ENCODE assay signal across 8 cellular contexts in genomic region chr9:25964239-25964638, GRCh38.
DNase-seq lines count a peak whose midpoint lies in the region; ATAC-seq, FAIRE-seq and TF ChIP-seq lines count a peak whose summit lies in the region.

No MANE protein-coding gene starts in this region.

- no peak overlapping the region for H3K9ac ChIP-seq in kidney (ENCODE audit: low read length in 2 of 2)

- TF ChIP-seq CTCF in kidney (IDR thresholded peaks at IDR 0.05; ENCODE audit: borderline replicate concordance, extremely low read depth, insufficient read depth) = peak; percentile 10

- no peak for ATAC-seq in activated CD8-positive, alpha-beta T cell treated with anti-CD3 and anti-CD28 coated beads, Interleukin-2, amount 10 ng/mL, durations not matched to agents 7 days and 5 days
- ATAC-seq in GM21619 (IDR thresholded peaks at IDR 0.05; ENCODE audit: unreplicated experiment) (no peak), HG03139 (IDR thresholded peaks at IDR 0.05; ENCODE audit: unreplicated experiment) (no peak)

- no peaks in the 10 kb centered on the region for H3K36me3 ChIP-seq in kidney (ENCODE audit: control insufficient read depth in 1 of 2, insufficient read depth in 2 of 2, low read length in 2 of 2)

- DNase-seq in DMS153 treated with DMSO at 0.1 percent for 48 hours (lab: John Stamatoyannopoulos, UW; ENCODE audit: unreplicated experiment) (peak; percentile 49), H4 (ENCODE audit: low spot score) (peak; percentile 64), NCI-H1694 (lab: John Stamatoyannopoulos, UW) (peak; percentile 67), kidney (no peak), mesenteric fat pad (ENCODE audit: low spot score) (no peak)
- DNase-seq in activated CD8-positive, alpha-beta T cell treated with anti-CD3 and anti-CD28 coated beads, Interleukin-2, amount 10 ng/mL, durations not matched to agents 7 days and 5 days = peak; percentile 21

- CTCF ChIA-PET in activated CD8-positive, alpha-beta T cell treated with anti-CD3 and anti-CD28 coated beads, Interleukin-2, amount 10 ng/mL, durations not matched to agents 7 days and 5 days (lab: Charles Lee) = no interaction called here

- H3K27ac Mint-ChIP-seq in activated CD8-positive, alpha-beta T cell treated with anti-CD3 and anti-CD28 coated beads, Interleukin-2, amount 10 ng/mL, durations not matched to agents 7 days and 5 days = no peak overlapping the region

- POLR2A ChIA-PET in activated CD8-positive, alpha-beta T cell treated with anti-CD3 and anti-CD28 coated beads, Interleukin-2, amount 10 ng/mL, durations not matched to agents 7 days and 5 days (lab: Charles Lee) = no interaction called here

- intact Hi-C loops in kidney (cut with DNase I) = no loop called here

- H3K4me3 ChIP-seq in kidney (ENCODE audit: low read length in 2 of 2) = no peak overlapping the region

- no peaks in the 10 kb centered on the region for H3K36me3 Mint-ChIP-seq in activated CD8-positive, alpha-beta T cell treated with anti-CD3 and anti-CD28 coated beads, Interleukin-2, amount 10 ng/mL, durations not matched to agents 7 days and 5 days (ENCODE audit: low read depth)

- H3K9me3 ChIP-seq in kidney (ENCODE audit: control insufficient read depth in 1 of 2, low read length in 2 of 2) = peaks cover 0 to 6% of the 10 kb centered on the region in 2 donors

- no peaks in the 10 kb centered on the region for H3K9me3 Mint-ChIP-seq in activated CD8-positive, alpha-beta T cell treated with anti-CD3 and anti-CD28 coated beads, Interleukin-2, amount 10 ng/mL, durations not matched to agents 7 days and 5 days (ENCODE audit: insufficient read depth)

- H3K4me1 Mint-ChIP-seq in activated CD8-positive, alpha-beta T cell treated with anti-CD3 and anti-CD28 coated beads, Interleukin-2, amount 10 ng/mL, durations not matched to agents 7 days and 5 days (ENCODE audit: low read depth) = no peaks in the 10 kb centered on the region

- FAIRE-seq in kidney (lab: Jason Lieb, UNC) = no peak

- H3K27ac ChIP-seq in kidney (ENCODE audit: low read depth in 2 of 2, low read length in 2 of 2) = no peak overlapping the region

- no peaks in the 10 kb centered on the region for H3K27me3 Mint-ChIP-seq in activated CD8-positive, alpha-beta T cell treated with anti-CD3 and anti-CD28 coated beads, Interleukin-2, amount 10 ng/mL, durations not matched to agents 7 days and 5 days (ENCODE audit: low read depth)

- no peaks in the 10 kb centered on the region for H3K4me1 ChIP-seq in kidney (ENCODE audit: control insufficient read depth in 1 of 2, insufficient read depth in 1 of 2, low read depth in 1 of 2, low read length in 2 of 2)

- H3K4me3 Mint-ChIP-seq in activated CD8-positive, alpha-beta T cell treated with anti-CD3 and anti-CD28 coated beads, Interleukin-2, amount 10 ng/mL, durations not matched to agents 7 days and 5 days = no peak overlapping the region

Comparison
In these comparisons a context has a peak if more than half of its experiments do, and no peak if none do; other contexts are left out.
1. DNase-seq: peak in DMS153 treated with DMSO at 0.1 percent for 48 hours (single experiment), H4 (single experiment), NCI-H1694 (single experiment) and activated CD8-positive, alpha-beta T cell treated with anti-CD3 and anti-CD28 coated beads, Interleukin-2, amount 10 ng/mL, durations not matched to agents 7 days and 5 days (single experiment); none in kidney (single experiment) and mesenteric fat pad (single experiment).